ENCODE assay signal across 12 cellular contexts in genomic region chr14:100015251-100015655, GRCh38. TPM values are rescaled to one million over a fixed set of nuclear protein-coding genes. Genes with fewer than 3 reads are reported as not detected.
DNase-seq lines count a peak whose midpoint lies in the region; ATAC-seq, FAIRE-seq and TF ChIP-seq lines count a peak whose summit lies in the region.
"Had no signal": no experiment of that assay in that cellular context is flagged by ENCODE, and none has a peak within 500 bp of the region (broad histone marks: within the 10 kb centered on the region; RNA-seq: fewer than 3 reads in every experiment).

No MANE protein-coding gene starts in this region.

- ATAC-seq in GM21576 (IDR thresholded peaks at IDR 0.05; ENCODE audit: unreplicated experiment) (peak; percentile 69), HG03571 (IDR thresholded peaks at IDR 0.05; ENCODE audit: unreplicated experiment) (peak; percentile 72), GM21381 (IDR thresholded peaks at IDR 0.05; ENCODE audit: unreplicated experiment) (no peak)

- H3K4me3 ChIP-seq in right atrium auricular region = no peak overlapping the region
- H3K4me3 ChIP-seq: uterus had no signal

- H3K9me3 ChIP-seq in right atrium auricular region = no peaks in the 10 kb centered on the region
- H3K9me3 ChIP-seq: uterus had no signal

- no peak overlapping the region for H3K27ac ChIP-seq in right atrium auricular region
- H3K27ac ChIP-seq: uterus had no signal

- peaks cover 5% of the 10 kb centered on the region for H3K36me3 Mint-ChIP-seq in endothelial cell (ENCODE audit: low read depth, unreplicated experiment)
- no peaks in the 10 kb centered on the region for H3K36me3 Mint-ChIP-seq in Calu3 (ENCODE audit: insufficient read depth, unreplicated experiment)

- no TSS peak for BruUV-seq in Calu3 (replicated peaks; lab: Mats Ljungman, UMichigan)

- H3K9me3 Mint-ChIP-seq in endothelial cell (ENCODE audit: unreplicated experiment) = no peaks in the 10 kb centered on the region
- H3K9me3 Mint-ChIP-seq in Calu3 (ENCODE audit: low read depth, unreplicated experiment) = no peaks in the 10 kb centered on the region

- H3K27me3 ChIP-seq in right atrium auricular region = no peaks in the 10 kb centered on the region
- H3K27me3 ChIP-seq: uterus had no signal

- FAIRE-seq in GM12892 (lab: Jason Lieb, UNC) = peak; percentile 77

- intact Hi-C loops in Calu3 (cut with micrococcal nuclease; ENCODE audit: unreplicated experiment) = no loop called here

- H3K4me1 Mint-ChIP-seq in endothelial cell (ENCODE audit: unreplicated experiment) = peaks cover 65% of the 10 kb centered on the region
- no peaks in the 10 kb centered on the region for H3K4me1 Mint-ChIP-seq in Calu3 (ENCODE audit: low read depth, unreplicated experiment)

- H3K27me3 Mint-ChIP-seq in endothelial cell (ENCODE audit: unreplicated experiment) (peaks cover 12% of the 10 kb centered on the region), Calu3 (ENCODE audit: unreplicated experiment) (no peaks in the 10 kb centered on the region)

- no peak; the same call in 1 of the 2 replicates for TF ChIP-seq POLR2A in GM12892 (IDR thresholded peaks at IDR 0.05; ENCODE audit: low read depth, low read length)

- H3K36me3 ChIP-seq in right atrium auricular region = no peaks in the 10 kb centered on the region
- H3K36me3 ChIP-seq: uterus had no signal

- CTCF ChIA-PET in Calu3 (lab: Charles Lee) = no interaction called here

- H3K27ac Mint-ChIP-seq in endothelial cell (ENCODE audit: unreplicated experiment) (peak overlapping the region; percentile 91), Calu3 (ENCODE audit: unreplicated experiment) (no peak overlapping the region)

- H3K4me1 ChIP-seq in right atrium auricular region = peaks cover 0 to 30% of the 10 kb centered on the region in 2 donors

- H3K4me3 Mint-ChIP-seq in endothelial cell (ENCODE audit: unreplicated experiment) (no peak overlapping the region), Calu3 (ENCODE audit: low read depth, unreplicated experiment) (no peak overlapping the region)

- TF ChIP-seq CTCF in endothelial cell (IDR thresholded peaks at IDR 0.05; ENCODE audit: unreplicated experiment) (no peak), right atrium auricular region (IDR thresholded peaks at IDR 0.05) (no peak), Calu3 (IDR thresholded peaks at IDR 0.05; ENCODE audit: unreplicated experiment) (no peak)

- peak; percentile 41 for DNase-seq in GM12892 (ENCODE audit: insufficient read length)
- DNase-seq in endothelial cell (ENCODE audit: low spot score) = no peak
- DNase-seq in SW480 (ENCODE audit: low spot score) = no peak
- DNase-seq in right atrium auricular region (ENCODE audit: low spot score) = no peak
- DNase-seq in Calu3 = no peak
- DNase-seq: C1 segment of cervical spinal cord, NCI-H187 treated with DMSO at 0.1 percent for 48 hours, T-helper 9 cell, uterus had no signal

RNA-seq across cellular contexts. Expression of gene EVL, which starts 50.0 kb away (rescaled TPM):
- 149 TPM for polyA plus RNA-seq in GM12892 (2012; ENCODE audit: missing spikeins)
- 142 TPM for total RNA-seq in endothelial cell (ENCODE audit: unreplicated experiment)
- total RNA-seq in right atrium auricular region = 10 to 100 TPM; 41.5 to 42.0 TPM
- total RNA-seq in Calu3 (2022) = 24.7 and 33.5 TPM in 2 replicates
